In the genomic region with DNA sequence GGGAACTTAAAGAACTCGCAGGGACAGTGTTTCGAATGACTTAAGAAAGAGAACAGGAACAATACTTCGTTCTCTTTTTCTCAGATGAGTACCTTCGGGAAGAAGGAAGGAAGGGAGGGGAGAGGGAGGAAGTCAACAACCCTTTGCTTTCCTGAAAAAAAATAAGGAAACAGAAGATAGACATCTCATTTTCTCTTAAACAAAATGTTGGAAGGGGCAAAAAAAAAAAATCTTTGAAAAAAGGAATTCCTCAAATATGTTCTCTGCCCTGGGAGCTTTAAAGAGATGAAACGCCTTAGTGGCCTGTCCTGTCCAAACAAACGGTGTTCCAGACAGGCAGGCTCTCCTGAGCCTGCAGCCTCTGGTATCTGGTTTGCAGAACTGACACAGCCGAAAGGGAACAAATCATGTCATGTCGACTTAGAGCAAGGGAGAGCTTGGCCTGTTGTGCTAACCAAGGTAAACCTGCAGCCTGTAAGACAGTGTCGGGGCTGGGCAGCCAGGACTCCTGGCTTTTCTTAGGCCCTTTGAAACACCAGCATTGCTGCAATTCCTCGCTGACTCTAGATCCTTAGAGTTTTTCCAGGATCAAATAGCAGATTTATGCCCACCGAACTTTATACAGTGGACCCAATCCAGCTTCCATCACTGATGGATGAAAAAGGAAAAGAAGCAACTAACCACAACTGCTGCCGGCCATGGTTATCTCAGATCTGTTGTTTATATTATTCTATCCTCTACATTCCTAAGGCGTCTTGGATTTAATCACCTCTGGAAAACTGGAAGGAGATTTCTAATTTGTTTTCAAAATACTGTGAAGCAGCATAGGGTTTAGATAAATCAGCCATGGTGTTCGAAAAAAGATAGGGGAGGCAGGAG, we compare ENCODE assay signal across 12 cellular contexts. TPM values are rescaled to one million over a fixed set of nuclear protein-coding genes. Genes with fewer than 3 reads are reported as not detected.
DNase-seq lines count a peak whose midpoint lies in the region; ATAC-seq and TF ChIP-seq lines count a peak whose summit lies in the region.
"Had no signal": no experiment of that assay in that cellular context is flagged by ENCODE, and none has a peak within 500 bp of the region (broad histone marks: within the 10 kb centered on the region; RNA-seq: fewer than 3 reads in every experiment).

A gene with protein sequence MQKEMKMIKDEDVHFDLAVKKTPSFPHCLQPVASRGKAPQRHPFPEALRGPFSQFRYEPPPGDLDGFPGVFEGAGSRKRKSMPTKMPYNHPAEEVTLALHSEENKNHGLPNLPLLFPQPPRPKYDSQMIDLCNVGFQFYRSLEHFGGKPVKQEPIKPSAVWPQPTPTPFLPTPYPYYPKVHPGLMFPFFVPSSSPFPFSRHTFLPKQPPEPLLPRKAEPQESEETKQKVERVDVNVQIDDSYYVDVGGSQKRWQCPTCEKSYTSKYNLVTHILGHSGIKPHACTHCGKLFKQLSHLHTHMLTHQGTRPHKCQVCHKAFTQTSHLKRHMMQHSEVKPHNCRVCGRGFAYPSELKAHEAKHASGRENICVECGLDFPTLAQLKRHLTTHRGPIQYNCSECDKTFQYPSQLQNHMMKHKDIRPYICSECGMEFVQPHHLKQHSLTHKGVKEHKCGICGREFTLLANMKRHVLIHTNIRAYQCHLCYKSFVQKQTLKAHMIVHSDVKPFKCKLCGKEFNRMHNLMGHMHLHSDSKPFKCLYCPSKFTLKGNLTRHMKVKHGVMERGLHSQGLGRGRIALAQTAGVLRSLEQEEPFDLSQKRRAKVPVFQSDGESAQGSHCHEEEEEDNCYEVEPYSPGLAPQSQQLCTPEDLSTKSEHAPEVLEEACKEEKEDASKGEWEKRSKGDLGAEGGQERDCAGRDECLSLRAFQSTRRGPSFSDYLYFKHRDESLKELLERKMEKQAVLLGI (minus strand): TSS at position 51 of the 879 bp plus-strand sequence. CDS start 45,914 bp downstream, outside the sequence.

- WGBS in tibial nerve, 2 donors = 66 to 73% methylated on average over 14 of the region's 14 CpGs

- H3K9me3 ChIP-seq in endocrine pancreas (ENCODE audit: control insufficient read depth, low read length) (no peaks in the 10 kb centered on the region), muscle layer of duodenum (ENCODE audit: control insufficient read depth in 1 of 2, low read length in 2 of 2) (no peaks in the 10 kb centered on the region), tibial nerve (no peaks in the 10 kb centered on the region), SJCRH30 (replicated peaks) (0 out of 2 replicates have a peak, but pooled peaks cover 6% of the 10 kb centered on the region)
- H3K9me3 ChIP-seq: A549 had no signal

- no peak for TF ChIP-seq POLR2A in tibial nerve (IDR thresholded peaks at IDR 0.05)

- no peaks in the 10 kb centered on the region for H3K4me1 ChIP-seq in endocrine pancreas (ENCODE audit: control insufficient read depth, insufficient read depth, low read length)
- H3K4me1 ChIP-seq in muscle layer of duodenum (ENCODE audit: control insufficient read depth in 1 of 2, insufficient read depth in 2 of 2, low read length in 2 of 2) = peaks cover 7 to 40% of the 10 kb centered on the region in 2 donors
- peaks cover 0 to 33% (median 0%) of the 10 kb centered on the region in 4 donors for H3K4me1 ChIP-seq in tibial nerve
- H3K4me1 ChIP-seq in SJCRH30 = peaks cover 12% of the 10 kb centered on the region; the same call in 1 of the 2 replicates

- H3K27me3 ChIP-seq in endocrine pancreas (ENCODE audit: control insufficient read depth, insufficient read depth, low read length) (no peaks in the 10 kb centered on the region), muscle layer of duodenum (ENCODE audit: low read depth, low read length) (no peaks in the 10 kb centered on the region), tibial nerve (no peaks in the 10 kb centered on the region), SJCRH30 (no peaks in the 10 kb centered on the region)

- H3K36me3 ChIP-seq in endocrine pancreas (ENCODE audit: control insufficient read depth, insufficient read depth, low read length) (no peaks in the 10 kb centered on the region), muscle layer of duodenum (ENCODE audit: control insufficient read depth in 1 of 2, insufficient read depth in 2 of 2, low read length in 2 of 2) (no peaks in the 10 kb centered on the region), tibial nerve (no peaks in the 10 kb centered on the region), SJCRH30 (no peaks in the 10 kb centered on the region)

- no peak within 1 kb of the TSS for H3K9ac ChIP-seq in endocrine pancreas (ENCODE audit: control insufficient read depth, insufficient read depth, low read length)

- TF ChIP-seq EP300 in tibial nerve (IDR thresholded peaks at IDR 0.05) = no peak

- DNase-seq in SKM-1 (lab: John Stamatoyannopoulos, UW; ENCODE audit: unreplicated experiment) (peak; percentile 14), SKM-1 treated with dmso at 0.1 percent for 144 hours (lab: John Stamatoyannopoulos, UW; ENCODE audit: unreplicated experiment) (no peak), tibial nerve (ENCODE audit: low spot score in 2 of 2) (no peak), epidermal melanocyte (ENCODE audit: insufficient read length, low spot score) (no peak), SJCRH30 (no peak)
- DNase-seq: endodermal cell; stimulated activated CD4-positive, alpha-beta T cell treated with anti-CD3 and anti-CD28 coated beads, Interleukin-2, amount 100 ng/mL, for 24 hours; stimulated activated naive CD8-positive, alpha-beta T cell treated with anti-CD3 and anti-CD28 coated beads, Interleukin-15, Interleukin-2, amounts not matched to agents 100 U/mL and 50 U/mL, for 24 hours had no signal

- no peak for TF ChIP-seq CTCF in tibial nerve (IDR thresholded peaks at IDR 0.05)

- peak within 1 kb of the TSS; percentile 4 for H3K4me3 ChIP-seq in endocrine pancreas (ENCODE audit: control insufficient read depth, insufficient read depth, low read length)
- peak within 1 kb of the TSS; percentile 19 to 26 for H3K4me3 ChIP-seq in muscle layer of duodenum (ENCODE audit: low read depth in 1 of 2, low read length in 2 of 2)
- peak within 1 kb of the TSS in 1 of 4 donors; percentile 27 for H3K4me3 ChIP-seq in tibial nerve
- no peak within 1 kb of the TSS for H3K4me3 ChIP-seq in SJCRH30
- H3K4me3 ChIP-seq: A549 had no signal

- H3K27ac ChIP-seq in muscle layer of duodenum (ENCODE audit: low read length) = peak within 1 kb of the TSS; percentile 11
- peak within 1 kb of the TSS in 3 of 4 donors; percentile 4 to 63 (median 10) for H3K27ac ChIP-seq in tibial nerve
- no peak within 1 kb of the TSS for H3K27ac ChIP-seq in SJCRH30

- no peak for ATAC-seq in HG03280 (IDR thresholded peaks at IDR 0.05; ENCODE audit: unreplicated experiment)
- ATAC-seq: A549; stimulated activated naive CD8-positive, alpha-beta T cell treated with anti-CD3 and anti-CD28 coated beads, Interleukin-15, Interleukin-2, amounts not matched to agents 100 U/mL and 50 U/mL, for 24 hours had no signal

RNA-seq across cellular contexts. Expression of the gene that starts here (rescaled TPM):
- 10 to 100 TPM in 1 of 4 donors, 1 to 10 TPM in 3; 3.3 to 10.6 (median 5.2) TPM for total RNA-seq in tibial nerve
- total RNA-seq in SJCRH30 (2014; rRNA removed; shearing (Covaris generic)) = 0.12 and 0.25 TPM in 2 replicates
- total RNA-seq: endodermal cell had no signal
